ENCODE assay signal across 20 cellular contexts in genomic region chr12:53101266-53101665, GRCh38. TPM values are rescaled to one million over a fixed set of nuclear protein-coding genes. Genes with fewer than 3 reads are reported as not detected.
DNase-seq lines count a peak whose midpoint lies in the region; TF ChIP-seq lines count a peak whose summit lies in the region.
"Had no signal": no experiment of that assay in that cellular context is flagged by ENCODE, and none has a peak within 500 bp of the region (broad histone marks: within the 10 kb centered on the region; RNA-seq: fewer than 3 reads in every experiment).

No MANE protein-coding gene starts in this region.

- H3K4me2 ChIP-seq in osteoblast (ENCODE audit: insufficient read depth, low read length) = no peak overlapping the region
- H3K4me2 ChIP-seq: BLaER1, PC-9 had no signal

- H3K79me2 ChIP-seq in osteoblast (ENCODE audit: insufficient read depth, low read length) = no peaks in the 10 kb centered on the region

- peaks cover 3% of the 10 kb centered on the region for H3K27me3 Mint-ChIP-seq in activated CD4-positive, alpha-beta memory T cell treated with anti-CD3 and anti-CD28 coated beads for 36 hours
- H3K27me3 Mint-ChIP-seq in activated CD4-positive, alpha-beta memory T cell treated with anti-CD3 and anti-CD28 coated beads, Interleukin-2, amount 10 ng/mL, durations not matched to agents 7 days and 5 days = peaks cover 9% of the 10 kb centered on the region
- H3K27me3 Mint-ChIP-seq: CD4-positive, alpha-beta memory T cell had no signal

- peak overlapping the region; percentile 69 for H3K27ac Mint-ChIP-seq in activated CD4-positive, alpha-beta memory T cell treated with anti-CD3 and anti-CD28 coated beads for 36 hours
- H3K27ac Mint-ChIP-seq in activated CD4-positive, alpha-beta memory T cell treated with anti-CD3 and anti-CD28 coated beads, Interleukin-2, amount 10 ng/mL, durations not matched to agents 7 days and 5 days = no peak overlapping the region

- H3K36me3 Mint-ChIP-seq in activated CD4-positive, alpha-beta memory T cell treated with anti-CD3 and anti-CD28 coated beads for 36 hours = no peaks in the 10 kb centered on the region
- no peaks in the 10 kb centered on the region for H3K36me3 Mint-ChIP-seq in activated CD4-positive, alpha-beta memory T cell treated with anti-CD3 and anti-CD28 coated beads, Interleukin-2, amount 10 ng/mL, durations not matched to agents 7 days and 5 days (ENCODE audit: low read depth)

- H3K9me3 ChIP-seq in colonic mucosa (no peaks in the 10 kb centered on the region), osteoblast (ENCODE audit: low read depth, low read length) (no peaks in the 10 kb centered on the region)
- H3K9me3 ChIP-seq: BLaER1, SJSA1 had no signal

- H3K9me3 Mint-ChIP-seq in activated CD4-positive, alpha-beta memory T cell treated with anti-CD3 and anti-CD28 coated beads for 36 hours = no peaks in the 10 kb centered on the region
- no peaks in the 10 kb centered on the region for H3K9me3 Mint-ChIP-seq in activated CD4-positive, alpha-beta memory T cell treated with anti-CD3 and anti-CD28 coated beads, Interleukin-2, amount 10 ng/mL, durations not matched to agents 7 days and 5 days
- H3K9me3 Mint-ChIP-seq: CD4-positive, alpha-beta memory T cell had no signal

- H3K4me3 ChIP-seq in H7 (ENCODE audit: insufficient read depth, low read depth, low read length) (no peak overlapping the region), colonic mucosa (no peak overlapping the region), osteoblast (ENCODE audit: insufficient read depth, low read length) (no peak overlapping the region)
- H3K4me3 ChIP-seq: BLaER1, PC-9, SJSA1 had no signal

- H3K27ac ChIP-seq in colonic mucosa (no peak overlapping the region), osteoblast (ENCODE audit: low read depth, low read length) (no peak overlapping the region)
- H3K27ac ChIP-seq: BLaER1, PC-9, SJSA1 had no signal

- peaks cover 18% of the 10 kb centered on the region for H3K4me1 ChIP-seq in colonic mucosa
- peaks cover 29% of the 10 kb centered on the region for H3K4me1 ChIP-seq in osteoblast (ENCODE audit: insufficient read depth, low read length)

- TF ChIP-seq CTCF in colonic mucosa (IDR thresholded peaks at IDR 0.05) (no peak), osteoblast (IDR thresholded peaks at IDR 0.05; ENCODE audit: extremely low read depth, low read depth, low read length) (no peak)

- H3K27me3 ChIP-seq in H7 (ENCODE audit: control insufficient read depth, insufficient read depth, low read length) (peaks cover 25% of the 10 kb centered on the region), colonic mucosa (no peaks in the 10 kb centered on the region), osteoblast (ENCODE audit: insufficient read depth, low read length) (no peaks in the 10 kb centered on the region)
- H3K27me3 ChIP-seq: SJSA1 had no signal

- intact Hi-C loops in activated CD4-positive, alpha-beta memory T cell treated with anti-CD3 and anti-CD28 coated beads for 36 hours (cut with micrococcal nuclease) = loop anchor here (5.0 kb wide), 1 partner anchor 81 kb away; the partner anchor contains the start of genes CSAD and ZNF740
- intact Hi-C loops in colonic mucosa (cut with DNase I) = no loop called here

- POLR2A ChIA-PET in activated CD4-positive, alpha-beta memory T cell treated with anti-CD3 and anti-CD28 coated beads for 36 hours (lab: Charles Lee) = interaction anchor here (2.7 kb wide), 1 partner anchor 35 kb away, joined by 10 read pairs; no protein-coding TSS in a partner anchor
- POLR2A ChIA-PET in activated CD4-positive, alpha-beta memory T cell treated with anti-CD3 and anti-CD28 coated beads, Interleukin-2, amount 10 ng/mL, durations not matched to agents 7 days and 5 days (lab: Charles Lee) = interaction anchor here (3.1 kb wide), 1 partner anchor 35 kb away, joined by 18 read pairs; no protein-coding TSS in a partner anchor

- no peak overlapping the region for H3K4me3 Mint-ChIP-seq in activated CD4-positive, alpha-beta memory T cell treated with anti-CD3 and anti-CD28 coated beads for 36 hours
- no peak overlapping the region for H3K4me3 Mint-ChIP-seq in activated CD4-positive, alpha-beta memory T cell treated with anti-CD3 and anti-CD28 coated beads, Interleukin-2, amount 10 ng/mL, durations not matched to agents 7 days and 5 days

- no peaks in the 10 kb centered on the region for H4K20me1 ChIP-seq in osteoblast (ENCODE audit: insufficient read depth, low read length)
- H4K20me1 ChIP-seq: BLaER1 had no signal

- no peak for DNase-seq in activated CD4-positive, alpha-beta memory T cell treated with anti-CD3 and anti-CD28 coated beads for 36 hours
- no peak for DNase-seq in activated CD4-positive, alpha-beta memory T cell treated with anti-CD3 and anti-CD28 coated beads, Interleukin-2, amount 10 ng/mL, durations not matched to agents 7 days and 5 days
- DNase-seq in H7 = peak; percentile 14
- DNase-seq in colonic mucosa = peak; percentile 15
- DNase-seq in osteoblast (ENCODE audit: insufficient read length, low spot score, missing footprints) = peak; percentile 17
- no peak for DNase-seq in DMS53 treated with DMSO at 0.1 percent for 48 hours (lab: John Stamatoyannopoulos, UW; ENCODE audit: unreplicated experiment)
- DNase-seq in DMS 273 treated with DMSO at 0.1 percent for 48 hours (lab: John Stamatoyannopoulos, UW) = no peak
- no peak for DNase-seq in NCI-H1105 treated with DMSO at 0.1 percent for 48 hours (lab: John Stamatoyannopoulos, UW)
- DNase-seq: CD4-positive, alpha-beta memory T cell; DMS79; GOT3; KG1; MV-4-11; NCI-H1417; NCI-H187 treated with DMSO at 0.1 percent for 48 hours; NCI-H345; NCI-H524 treated with DMSO at 0.1 percent for 48 hours; PC-9 had no signal

- H3K36me3 ChIP-seq in H7 (replicated peaks; ENCODE audit: control insufficient read depth, insufficient read depth, low read length) = no peaks in the 10 kb centered on the region
- H3K36me3 ChIP-seq in colonic mucosa = no peaks in the 10 kb centered on the region
- peaks cover 14% of the 10 kb centered on the region for H3K36me3 ChIP-seq in osteoblast (ENCODE audit: insufficient read depth, low read length)
- H3K36me3 ChIP-seq: BLaER1, SJSA1 had no signal

- H3K9ac ChIP-seq in colonic mucosa (ENCODE audit: low read depth in 2 of 2, low read length in 2 of 2) = no peak overlapping the region
- H3K9ac ChIP-seq: BLaER1 had no signal

- H2AFZ ChIP-seq in osteoblast (ENCODE audit: low read length) = no peak overlapping the region
- H2AFZ ChIP-seq: PC-9 had no signal

- CTCF ChIA-PET in activated CD4-positive, alpha-beta memory T cell treated with anti-CD3 and anti-CD28 coated beads for 36 hours (lab: Charles Lee) = interaction anchor here (1.5 to 7.7 kb wide), 3 partner anchors 35 to 251 kb away, joined by 4 to 348 read pairs (median 5); no protein-coding TSS in a partner anchor
- CTCF ChIA-PET in activated CD4-positive, alpha-beta memory T cell treated with anti-CD3 and anti-CD28 coated beads, Interleukin-2, amount 10 ng/mL, durations not matched to agents 7 days and 5 days (lab: Charles Lee) = interaction anchor here (0.7 to 10.6 kb wide), 2 partner anchors 35 to 226 kb away, joined by 3 to 236 read pairs; no protein-coding TSS in a partner anchor

- H3K4me1 Mint-ChIP-seq in activated CD4-positive, alpha-beta memory T cell treated with anti-CD3 and anti-CD28 coated beads for 36 hours (ENCODE audit: low read depth) = peaks cover 46% of the 10 kb centered on the region
- peaks cover 64% of the 10 kb centered on the region for H3K4me1 Mint-ChIP-seq in activated CD4-positive, alpha-beta memory T cell treated with anti-CD3 and anti-CD28 coated beads, Interleukin-2, amount 10 ng/mL, durations not matched to agents 7 days and 5 days

RNA-seq across cellular contexts. Expression of gene SOAT2, which starts 2.0 kb away (rescaled TPM):
- total RNA-seq in activated CD4-positive, alpha-beta memory T cell treated with anti-CD3 and anti-CD28 coated beads for 36 hours = 1 to 10 TPM; 1.1 to 1.5 TPM
- 1 to 10 TPM; 1.4 to 1.5 TPM for total RNA-seq in activated CD4-positive, alpha-beta memory T cell treated with anti-CD3 and anti-CD28 coated beads, Interleukin-2, amount 10 ng/mL, durations not matched to agents 7 days and 5 days
- total RNA-seq in H7 (2014; rRNA removed; shearing (Covaris generic)) = not detected in 2 replicates
- total RNA-seq in colonic mucosa (under 1 TPM in 1 of 2 donors, not detected in 1; 0.12 TPM), osteoblast (not detected in 2 replicates)
- total RNA-seq: SJSA1 had no signal

RNA-seq across cellular contexts. Expression of gene IGFBP6, which starts 3.8 kb away (rescaled TPM):
- total RNA-seq in activated CD4-positive, alpha-beta memory T cell treated with anti-CD3 and anti-CD28 coated beads for 36 hours = 1 to 10 TPM; 4.1 to 4.9 TPM
- total RNA-seq in activated CD4-positive, alpha-beta memory T cell treated with anti-CD3 and anti-CD28 coated beads, Interleukin-2, amount 10 ng/mL, durations not matched to agents 7 days and 5 days = 1 to 10 TPM in 1 of 2 experiments, under 1 TPM in 1; 0.38 to 1.2 TPM
- 10.8 and 17.5 TPM in 2 replicates for total RNA-seq in H7 (2014; rRNA removed; shearing (Covaris generic))
- total RNA-seq in colonic mucosa = 10 to 100 TPM in 1 of 2 donors, 1 to 10 TPM in 1; 7.2 to 14.6 TPM
- 431 and 577 TPM in 2 replicates for total RNA-seq in osteoblast

RNA-seq across cellular contexts. Expression of gene SPRYD3, which starts 22.1 kb away (rescaled TPM):
- 10 to 100 TPM; 32.8 to 35.4 TPM for total RNA-seq in activated CD4-positive, alpha-beta memory T cell treated with anti-CD3 and anti-CD28 coated beads for 36 hours
- 10 to 100 TPM; 31.2 to 31.3 TPM for total RNA-seq in activated CD4-positive, alpha-beta memory T cell treated with anti-CD3 and anti-CD28 coated beads, Interleukin-2, amount 10 ng/mL, durations not matched to agents 7 days and 5 days
- 8.3 and 8.7 TPM in 2 replicates for total RNA-seq in H7 (2014; rRNA removed; shearing (Covaris generic))
- 10 to 100 TPM; 32.5 to 35.0 TPM for total RNA-seq in colonic mucosa
- 25.6 and 26.8 TPM in 2 replicates for total RNA-seq in osteoblast

RNA-seq across cellular contexts. Expression of gene TNS2, which starts 51.4 kb away (rescaled TPM):
- 1 to 10 TPM; 1.8 to 2.4 TPM for total RNA-seq in activated CD4-positive, alpha-beta memory T cell treated with anti-CD3 and anti-CD28 coated beads for 36 hours
- total RNA-seq in activated CD4-positive, alpha-beta memory T cell treated with anti-CD3 and anti-CD28 coated beads, Interleukin-2, amount 10 ng/mL, durations not matched to agents 7 days and 5 days = under 1 TPM; 0.78 to 0.83 TPM
- 7.6 and 8.7 TPM in 2 replicates for total RNA-seq in H7 (2014; rRNA removed; shearing (Covaris generic))
- 10 to 100 TPM; 26.0 to 27.1 TPM for total RNA-seq in colonic mucosa
- 72.0 and 76.0 TPM in 2 replicates for total RNA-seq in osteoblast

Comparison
In these comparisons a context has a peak if more than half of its experiments do, and no peak if none do; other contexts are left out.
1. DNase-seq: peak in H7 (single experiment), colonic mucosa (single experiment) and osteoblast (single experiment); none in activated CD4-positive, alpha-beta memory T cell treated with anti-CD3 and anti-CD28 coated beads for 36 hours (single experiment), activated CD4-positive, alpha-beta memory T cell treated with anti-CD3 and anti-CD28 coated beads, Interleukin-2, amount 10 ng/mL, durations not matched to agents 7 days and 5 days (single experiment), DMS53 treated with DMSO at 0.1 percent for 48 hours (single experiment), DMS 273 treated with DMSO at 0.1 percent for 48 hours (single experiment) and NCI-H1105 treated with DMSO at 0.1 percent for 48 hours (single experiment).
2. RNA of gene IGFBP6, which starts 3.8 kb away (total RNA-seq): 431 to 577 TPM in osteoblast; 10.8 to 17.5 TPM in H7, 7.2 to 14.6 TPM in colonic mucosa, 4.1 to 4.9 TPM in activated CD4-positive, alpha-beta memory T cell treated with anti-CD3 and anti-CD28 coated beads for 36 hours and 0.38 to 1.2 TPM in activated CD4-positive, alpha-beta memory T cell treated with anti-CD3 and anti-CD28 coated beads, Interleukin-2, amount 10 ng/mL, durations not matched to agents 7 days and 5 days; every median in the first group is over 10 times any median in the second.